In the genomic region with DNA sequence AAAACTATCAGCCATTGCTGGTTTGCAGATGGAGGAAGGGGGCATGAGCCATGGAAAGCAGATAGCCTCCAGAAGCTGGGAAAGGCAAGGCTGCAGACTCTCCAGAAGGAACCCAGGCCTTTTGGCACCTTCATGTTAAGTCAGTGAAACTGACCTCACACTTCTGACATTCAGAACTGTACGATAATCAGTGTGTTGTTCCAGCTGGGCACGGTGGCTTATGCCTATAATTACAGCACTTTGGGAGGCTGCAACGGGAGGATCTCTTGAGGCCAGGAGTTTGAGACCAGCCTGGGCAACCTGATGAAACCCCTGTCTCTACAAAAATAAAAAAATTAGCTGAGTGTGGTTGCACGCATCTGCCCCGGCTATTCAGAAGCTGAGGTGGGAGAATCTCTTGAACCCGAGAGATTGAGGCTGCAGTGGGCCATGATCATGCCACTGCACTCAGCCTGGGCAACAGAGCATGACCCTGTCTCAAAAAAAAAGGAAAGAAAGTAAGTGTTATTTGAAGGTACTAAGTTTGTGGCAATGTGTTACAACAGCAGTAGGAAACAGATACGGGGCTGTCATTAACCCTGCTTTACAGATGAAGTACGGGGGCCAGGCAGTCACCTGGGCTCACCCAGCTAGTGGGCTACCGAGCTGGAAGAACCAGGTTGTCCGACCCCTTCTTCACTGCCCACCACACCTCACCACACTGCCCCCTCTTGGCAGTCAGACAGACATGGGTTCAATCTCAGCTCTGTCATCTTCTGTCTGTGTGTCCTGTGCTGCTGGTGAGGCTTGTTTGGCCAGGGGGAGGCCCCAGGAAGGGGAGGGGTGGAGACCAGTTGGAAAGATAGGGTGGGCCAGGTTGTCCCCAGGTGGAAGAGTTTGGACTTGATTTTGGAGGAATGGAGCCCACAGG, we compare ENCODE assay signal across 11 cellular contexts. TPM values are rescaled to one million over a fixed set of nuclear protein-coding genes. Genes with fewer than 3 reads are reported as not detected.
DNase-seq lines count a peak whose midpoint lies in the region; TF ChIP-seq lines count a peak whose summit lies in the region.
"Had no signal": no experiment of that assay in that cellular context is flagged by ENCODE, and none has a peak within 500 bp of the region (broad histone marks: within the 10 kb centered on the region; RNA-seq: fewer than 3 reads in every experiment).

No MANE protein-coding gene starts in this region.

- H3K27ac ChIP-seq in A673 (ENCODE audit: low read depth, low read length, poor library complexity, severe bottlenecking) (no peak overlapping the region), cingulate gyrus (ENCODE audit: low read depth, low read length) (peak overlapping the region; percentile 96), neuronal stem cell (replicated peaks; ENCODE audit: low read length) (no peak overlapping the region)

- H3K4me2 ChIP-seq in Loucy (ENCODE audit: low read depth, low read length, poor library complexity, severe bottlenecking) = no peak overlapping the region
- no peak overlapping the region for H3K4me2 ChIP-seq in neuronal stem cell (ENCODE audit: insufficient read depth, low read length, poor library complexity, severe bottlenecking)

- BruUV-seq in A673 (replicated peaks; lab: Mats Ljungman, UMichigan) = no TSS peak

- no CpG with 5 or more reads among the region's 10 CpGs for WGBS in neuronal stem cell (ENCODE audit: extremely low coverage in 2 of 2, insufficient read length in 2 of 2, insufficient replicate concordance in 1 of 2), 2 donors

- POLR2A ChIA-PET in A673 (lab: Charles Lee; ENCODE audit: low non-redundant PET) = no interaction called here

- H3K4me3 ChIP-seq in A673 (ENCODE audit: low read depth, low read length, poor library complexity, severe bottlenecking) (no peak overlapping the region), Loucy (ENCODE audit: low read length, poor library complexity, severe bottlenecking) (no peak overlapping the region), neuronal stem cell (ENCODE audit: low read length in 2 of 2) (no peak overlapping the region)
- H3K4me3 ChIP-seq: HAP-1 had no signal

- H3K9ac ChIP-seq in Loucy (ENCODE audit: low read depth, low read length, poor library complexity, severe bottlenecking) = no peak overlapping the region
- no peak overlapping the region for H3K9ac ChIP-seq in neuronal stem cell (ENCODE audit: low read depth, low read length, poor library complexity)

- peak overlapping the region; percentile 67 for H3K18ac ChIP-seq in neuronal stem cell (ENCODE audit: low read length)

- H4K8ac ChIP-seq in neuronal stem cell (ENCODE audit: low read depth, low read length) = no peak overlapping the region

- H3K9me3 ChIP-seq in A673 (ENCODE audit: low read depth, low read length, poor library complexity, severe bottlenecking) (no peaks in the 10 kb centered on the region), Loucy (ENCODE audit: insufficient read depth, low read depth, low read length) (no peaks in the 10 kb centered on the region), neuronal stem cell (replicated peaks in 1 of 2; ENCODE audit: control insufficient read depth in 2 of 2, insufficient read depth in 1 of 2, low read depth in 1 of 2, low read length in 2 of 2) (no peaks in the 10 kb centered on the region)
- H3K9me3 ChIP-seq: HAP-1 had no signal

- no peak overlapping the region for H2BK5ac ChIP-seq in neuronal stem cell (ENCODE audit: low read length)

- CTCF ChIA-PET in A673 (lab: Charles Lee) = no interaction called here

- H3K36me3 ChIP-seq in A673 (ENCODE audit: insufficient read depth, low read length, poor library complexity, severe bottlenecking) (no peaks in the 10 kb centered on the region), Loucy (ENCODE audit: insufficient read depth, low read length) (no peaks in the 10 kb centered on the region), neuronal stem cell (replicated peaks in 1 of 2; ENCODE audit: control insufficient read depth in 2 of 2, insufficient read depth in 2 of 2, low read length in 2 of 2) (peaks cover 0 to 6% of the 10 kb centered on the region in 2 donors)
- H3K36me3 ChIP-seq: HAP-1 had no signal

- no peak overlapping the region for H2AFZ ChIP-seq in Loucy (ENCODE audit: low read length)
- no peak overlapping the region for H2AFZ ChIP-seq in neuronal stem cell (ENCODE audit: low read length)

- no peaks in the 10 kb centered on the region for H3F3A ChIP-seq in Loucy (ENCODE audit: low read depth)

- no peak overlapping the region for H4K91ac ChIP-seq in neuronal stem cell (ENCODE audit: low read depth, low read length, poor library complexity)

- H3K23ac ChIP-seq in neuronal stem cell (ENCODE audit: low read depth, low read length, poor library complexity) = no peak overlapping the region

- no peaks in the 10 kb centered on the region for H3K79me2 ChIP-seq in Loucy (ENCODE audit: insufficient read depth, low read length)

- H3K9me2 ChIP-seq in Loucy (replicated peaks; ENCODE audit: low read depth, low read length) = no peaks in the 10 kb centered on the region

- H3K27me3 ChIP-seq in A673 (replicated peaks; ENCODE audit: insufficient read depth, low read depth, low read length, poor library complexity) (no peaks in the 10 kb centered on the region), Loucy (ENCODE audit: insufficient read depth, low read length, poor library complexity, severe bottlenecking) (no peaks in the 10 kb centered on the region), neuronal stem cell (ENCODE audit: control insufficient read depth in 3 of 3, insufficient read depth in 3 of 3, low read depth in 1 of 3, low read length in 3 of 3) (no peaks in the 10 kb centered on the region)

- no peak overlapping the region for H2BK15ac ChIP-seq in neuronal stem cell (ENCODE audit: low read length)

- H3K14ac ChIP-seq in neuronal stem cell (ENCODE audit: low read length) = no peak overlapping the region

- H2BK12ac ChIP-seq in neuronal stem cell (ENCODE audit: low read length) = no peak overlapping the region

- no peaks in the 10 kb centered on the region for H3K79me1 ChIP-seq in neuronal stem cell (ENCODE audit: low read depth, low read length)

- TF ChIP-seq CTCF in A673 (conservative IDR thresholded peaks at IDR 0.05; ENCODE audit: low read depth, low read length) (peak; percentile 28; the same call in 1 of the 2 replicates), Loucy (conservative IDR thresholded peaks at IDR 0.05; ENCODE audit: low read length) (peak; percentile 41)

- H3K4me1 ChIP-seq in A673 (ENCODE audit: insufficient read depth, low read length, poor library complexity, severe bottlenecking) (peaks cover 28% of the 10 kb centered on the region), Loucy (ENCODE audit: insufficient read depth, low read length, poor library complexity, severe bottlenecking) (no peaks in the 10 kb centered on the region), neuronal stem cell (ENCODE audit: control insufficient read depth in 2 of 2, insufficient read depth in 1 of 2, low read depth in 1 of 2, low read length in 2 of 2) (peaks cover 23 to 30% of the 10 kb centered on the region in 2 donors)

- H2BK120ac ChIP-seq in neuronal stem cell (ENCODE audit: low read depth, low read length) = no peak overlapping the region

- intact Hi-C loops in A673 (cut with micrococcal nuclease; ENCODE audit: unreplicated experiment) = no loop called here

- H3K4ac ChIP-seq in neuronal stem cell (ENCODE audit: low read length) = no peak overlapping the region

- H2AK5ac ChIP-seq in neuronal stem cell (ENCODE audit: low read depth, low read length) = no peak overlapping the region

- no peaks in the 10 kb centered on the region for H4K20me1 ChIP-seq in Loucy (ENCODE audit: insufficient read depth, low read length, poor library complexity, severe bottlenecking)

- no peak for DNase-seq in A673 (ENCODE audit: low spot score)
- no peak for DNase-seq in neuronal stem cell (ENCODE audit: low spot score)
- no peak for DNase-seq in SW 1271 (lab: John Stamatoyannopoulos, UW)
- DNase-seq in activated CD4-positive, alpha-beta T cell treated with anti-CD3 and anti-CD28 coated beads, Interleukin-2, amount 50 U/mL, for 48 hours = no peak
- DNase-seq in inferior parietal cortex (ENCODE audit: extremely low spot score) = no peak
- DNase-seq in glomerular visceral epithelial cell (ENCODE audit: extremely low spot score) = no peak
- DNase-seq: activated T-cell treated with anti-CD3 and anti-CD28 coated beads, Interleukin-2, amount 50 U/mL, for 48 hours; erythroblast had no signal

RNA-seq across cellular contexts. Expression of a gene that starts 18.3 kb away (rescaled TPM):
- total RNA-seq in A673 (2021) = 8.7 and 10.0 TPM in 2 replicates
- polyA plus RNA-seq in neuronal stem cell (2013, experiment 1 of 2) = 6.5 TPM
- polyA plus RNA-seq in neuronal stem cell (2013, experiment 2 of 2) = 6.3 TPM
